12 cellular contexts compared by ENCODE assay signal in the genomic region with DNA sequence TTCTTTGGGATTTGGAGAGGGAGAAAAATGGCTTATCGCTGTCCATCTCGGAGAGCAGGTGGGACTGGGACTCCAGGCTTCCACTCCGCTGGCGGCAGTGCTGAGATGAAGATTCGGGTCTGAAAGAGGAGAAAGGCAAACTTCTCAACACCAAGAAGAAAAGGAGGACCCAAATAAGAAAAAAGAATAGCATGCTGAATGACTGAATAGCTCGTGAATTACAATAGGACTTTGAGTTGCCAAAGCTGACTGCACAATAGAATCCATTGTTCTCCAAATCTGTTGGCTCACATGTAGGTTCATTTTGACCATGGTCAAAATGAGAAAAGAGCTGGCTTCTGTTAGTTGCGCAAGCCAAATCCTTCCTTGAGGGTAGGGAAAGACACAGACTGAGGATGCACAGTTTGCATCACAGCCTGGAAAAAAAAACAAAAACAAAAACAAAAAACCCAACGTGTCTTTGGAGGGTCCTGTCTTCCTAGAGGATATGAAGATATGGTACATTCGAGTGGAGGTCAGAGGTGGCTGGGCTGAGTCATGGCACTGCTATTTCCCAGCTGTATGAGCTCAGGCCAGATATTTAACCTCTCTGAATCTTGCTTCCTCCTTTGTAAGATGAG. TPM values are rescaled to one million over a fixed set of nuclear protein-coding genes. Genes with fewer than 3 reads are reported as not detected.
DNase-seq lines count a peak whose midpoint lies in the region; ATAC-seq, FAIRE-seq and TF ChIP-seq lines count a peak whose summit lies in the region.
"Had no signal": no experiment of that assay in that cellular context is flagged by ENCODE, and none has a peak within 500 bp of the region (broad histone marks: within the 10 kb centered on the region; RNA-seq: fewer than 3 reads in every experiment).

No MANE protein-coding gene starts in this region.

- H3K9ac ChIP-seq in PC-3 (ENCODE audit: low read length) = no peak overlapping the region
- H3K9ac ChIP-seq in endothelial cell of umbilical vein (replicated peaks; ENCODE audit: extremely low read depth, insufficient read depth, low read length) = peak overlapping the region; percentile 65
- H3K9ac ChIP-seq: BLaER1 had no signal

- peaks cover 18% of the 10 kb centered on the region for H3K4me1 Mint-ChIP-seq in activated CD8-positive, alpha-beta T cell treated with anti-CD3 and anti-CD28 coated beads for 36 hours (ENCODE audit: low read depth)

- peaks cover 2% of the 10 kb centered on the region for H3F3A ChIP-seq in PC-3 (ENCODE audit: low read length, unreplicated experiment)

- FAIRE-seq in endothelial cell of umbilical vein (lab: Jason Lieb, UNC) = peak; percentile 95

- no peaks in the 10 kb centered on the region for H3K9me3 Mint-ChIP-seq in activated CD8-positive, alpha-beta T cell treated with anti-CD3 and anti-CD28 coated beads for 36 hours
- H3K9me3 Mint-ChIP-seq: naive thymus-derived CD4-positive, alpha-beta T cell had no signal

- H3K4me3 ChIP-seq in PC-3 (ENCODE audit: low read length) = no peak overlapping the region
- no peak overlapping the region for H3K4me3 ChIP-seq in endothelial cell of umbilical vein (replicated peaks in 1 of 3; ENCODE audit: insufficient read depth in 1 of 3, low read depth in 1 of 3, low read length in 3 of 3)
- H3K4me3 ChIP-seq in mesodermal cell (ENCODE audit: extremely low read depth, insufficient read depth, low read length, poor library complexity, severe bottlenecking) = no peak overlapping the region
- H3K4me3 ChIP-seq: BLaER1, coronary artery had no signal

- H3K9me1 ChIP-seq in endothelial cell of umbilical vein (replicated peaks; ENCODE audit: control insufficient read depth, extremely low read depth, insufficient read depth, low read length) = no peaks in the 10 kb centered on the region

- TF ChIP-seq POLR2A in endothelial cell of umbilical vein (IDR thresholded peaks at IDR 0.05; ENCODE audit: low read depth, low read length) = peak; percentile 31

- CTCF ChIA-PET in PC-3 (lab: Charles Lee) (no interaction called here), endothelial cell of umbilical vein (lab: Charles Lee) (interaction anchor here (0.6 to 2.6 kb wide), 16 partner anchors 8 to 239 kb away, joined by 3 to 18 read pairs (median 4); no protein-coding TSS in a partner anchor)
- CTCF ChIA-PET in activated CD8-positive, alpha-beta T cell treated with anti-CD3 and anti-CD28 coated beads for 36 hours (lab: Charles Lee) = interaction anchor here (1.1 to 2.5 kb wide), 6 partner anchors 10 to 228 kb away, joined by 3 to 14 read pairs (median 4); no protein-coding TSS in a partner anchor

- H3K36me3 ChIP-seq in PC-3 (ENCODE audit: low read depth, low read length) = no peaks in the 10 kb centered on the region; the same call in 1 of the 2 replicates
- H3K36me3 ChIP-seq in endothelial cell of umbilical vein (ENCODE audit: control insufficient read depth in 2 of 2, extremely low read depth in 1 of 2, insufficient read depth in 2 of 2, low read length in 2 of 2) = peaks cover 23 to 28% of the 10 kb centered on the region in 2 experiments
- peaks cover 80% of the 10 kb centered on the region for H3K36me3 ChIP-seq in mesodermal cell (ENCODE audit: control insufficient read depth, insufficient read depth, low read length)
- H3K36me3 ChIP-seq: WERI-Rb-1 had no signal

- DNase-seq in AG08395 (ENCODE audit: low spot score) (peak; percentile 31), PC-3 (peak; percentile 48), endothelial cell of umbilical vein (ENCODE audit: low read depth, low spot score) (peak; percentile 98)
- no peak for DNase-seq in activated CD8-positive, alpha-beta T cell treated with anti-CD3 and anti-CD28 coated beads for 36 hours
- DNase-seq in stimulated activated CD4-positive, alpha-beta T cell treated with anti-CD3 and anti-CD28 coated beads, Interleukin-12 subunit alpha, Interleukin-12 subunit beta, amount 100 ng/mL, for 4 hours = no peak
- DNase-seq: naive thymus-derived CD4-positive, alpha-beta T cell; WERI-Rb-1 had no signal

- peaks cover 39% of the 10 kb centered on the region for H3K4me1 ChIP-seq in PC-3 (ENCODE audit: insufficient read depth, low read length)
- H3K4me1 ChIP-seq in endothelial cell of umbilical vein (ENCODE audit: control insufficient read depth, extremely low read depth, insufficient read depth, low read length) = peaks cover 59% of the 10 kb centered on the region
- peaks cover 29% of the 10 kb centered on the region for H3K4me1 ChIP-seq in mesodermal cell (ENCODE audit: control insufficient read depth, insufficient read depth, low read length, poor library complexity, severe bottlenecking)
- H3K4me1 ChIP-seq: BLaER1 had no signal

- BruUV-seq in PC-3 (replicated peaks; lab: Mats Ljungman, UMichigan) (no TSS peak), endothelial cell of umbilical vein (replicated peaks; lab: Mats Ljungman, UMichigan) (no TSS peak)

- intact Hi-C loops in PC-3 (cut with micrococcal nuclease) = loop anchor here (1.0 kb wide), 1 partner anchor 19 kb away; no protein-coding TSS in a partner anchor
- intact Hi-C loops in endothelial cell of umbilical vein (cut with micrococcal nuclease) = loop anchor here (1.0 to 2.0 kb wide), 6 partner anchors 7 to 108 kb away; no protein-coding TSS in a partner anchor
- intact Hi-C loops in activated CD8-positive, alpha-beta T cell treated with anti-CD3 and anti-CD28 coated beads for 36 hours (cut with micrococcal nuclease) = no loop called here

- H2AFZ ChIP-seq in PC-3 (ENCODE audit: low read length) (no peak overlapping the region), endothelial cell of umbilical vein (ENCODE audit: low read depth, low read length) (no peak overlapping the region)

- TF ChIP-seq CTCF in PC-3 (conservative IDR thresholded peaks at IDR 0.05; ENCODE audit: low read depth, low read length) (no peak), endothelial cell of umbilical vein (IDR thresholded peaks at IDR 0.05; ENCODE audit: extremely low read depth in 1 of 2, insufficient read depth in 1 of 2, low read depth in 1 of 2, low read length in 2 of 2) (no peak)
- TF ChIP-seq CTCF in activated CD8-positive, alpha-beta T cell treated with anti-CD3 and anti-CD28 coated beads for 36 hours (IDR thresholded peaks at IDR 0.05) = no peak

- H3K27ac ChIP-seq in PC-3 (ENCODE audit: low read length) = no peak overlapping the region
- H3K27ac ChIP-seq in endothelial cell of umbilical vein (ENCODE audit: insufficient read depth, low read depth, low read length) = peak overlapping the region; percentile 93
- peak overlapping the region; percentile 95 for H3K27ac ChIP-seq in mesodermal cell (ENCODE audit: low read depth, low read length, severe bottlenecking)
- H3K27ac ChIP-seq: BLaER1, coronary artery, WERI-Rb-1 had no signal

- H3K9me3 ChIP-seq in PC-3 (ENCODE audit: low read length) = no peaks in the 10 kb centered on the region
- no peaks in the 10 kb centered on the region for H3K9me3 ChIP-seq in endothelial cell of umbilical vein (replicated peaks; ENCODE audit: control insufficient read depth, insufficient read depth, low read length)
- no peaks in the 10 kb centered on the region for H3K9me3 ChIP-seq in mesodermal cell (ENCODE audit: control insufficient read depth, low read length)
- H3K9me3 ChIP-seq: BLaER1 had no signal

- H4K20me1 ChIP-seq in PC-3 (ENCODE audit: low read length) (no peaks in the 10 kb centered on the region), endothelial cell of umbilical vein (replicated peaks; ENCODE audit: control insufficient read depth, extremely low read depth, insufficient read depth, low read length) (no peaks in the 10 kb centered on the region)

- WGBS in mesodermal cell (ENCODE audit: insufficient coverage in 2 of 2), 2 experiments = 86 to 96% methylated on average over 2 to 4 of the region's 9 CpGs

- no peak overlapping the region for H3K4me3 Mint-ChIP-seq in activated CD8-positive, alpha-beta T cell treated with anti-CD3 and anti-CD28 coated beads for 36 hours
- H3K4me3 Mint-ChIP-seq: naive thymus-derived CD4-positive, alpha-beta T cell had no signal

- POLR2A ChIA-PET in PC-3 (lab: Charles Lee; ENCODE audit: unreplicated experiment) = no interaction called here
- POLR2A ChIA-PET in endothelial cell of umbilical vein (lab: Charles Lee) = interaction anchor here (0.6 to 1.3 kb wide), 3 partner anchors 31 to 95 kb away, joined by 3 to 5 read pairs (median 4); no protein-coding TSS in a partner anchor
- POLR2A ChIA-PET in activated CD8-positive, alpha-beta T cell treated with anti-CD3 and anti-CD28 coated beads for 36 hours (lab: Charles Lee) = interaction anchor here (1.1 kb wide), 1 partner anchor 12 kb away, joined by 4 read pairs; no protein-coding TSS in a partner anchor

- no peak overlapping the region for H3K27ac Mint-ChIP-seq in activated CD8-positive, alpha-beta T cell treated with anti-CD3 and anti-CD28 coated beads for 36 hours

- H3K4me2 ChIP-seq in PC-3 (ENCODE audit: low read length) = no peak overlapping the region; the same call in 1 of the 2 replicates
- peak overlapping the region; percentile 77 for H3K4me2 ChIP-seq in endothelial cell of umbilical vein (ENCODE audit: insufficient read depth, low read length)
- H3K4me2 ChIP-seq: BLaER1 had no signal

- ATAC-seq in PC-3 (peak; percentile 52), GM21515 (IDR thresholded peaks at IDR 0.05; ENCODE audit: unreplicated experiment) (no peak), GM21423 (IDR thresholded peaks at IDR 0.05; ENCODE audit: unreplicated experiment) (no peak)
- no peak for ATAC-seq in activated CD8-positive, alpha-beta T cell treated with anti-CD3 and anti-CD28 coated beads for 36 hours
- ATAC-seq: naive thymus-derived CD4-positive, alpha-beta T cell had no signal

- H3K27me3 ChIP-seq in PC-3 (ENCODE audit: low read length) (no peaks in the 10 kb centered on the region), endothelial cell of umbilical vein (ENCODE audit: control insufficient read depth in 2 of 2, insufficient read depth in 2 of 2, low read length in 2 of 2) (no peaks in the 10 kb centered on the region)
- H3K27me3 ChIP-seq: BLaER1 had no signal

- H3K27me3 Mint-ChIP-seq in activated CD8-positive, alpha-beta T cell treated with anti-CD3 and anti-CD28 coated beads for 36 hours = no peaks in the 10 kb centered on the region
- H3K27me3 Mint-ChIP-seq: naive thymus-derived CD4-positive, alpha-beta T cell had no signal

- no peaks in the 10 kb centered on the region for H3K79me2 ChIP-seq in PC-3 (ENCODE audit: low read length)
- peaks cover 17% of the 10 kb centered on the region for H3K79me2 ChIP-seq in endothelial cell of umbilical vein (ENCODE audit: control insufficient read depth, insufficient read depth, low read length)

- dilution Hi-C loops in endothelial cell of umbilical vein (cut with MboI; ENCODE audit: extremely low pct_ligation_motif_present, low sequenced_read_pairs) = no loop called here

- peaks cover 39% of the 10 kb centered on the region for H3K36me3 Mint-ChIP-seq in activated CD8-positive, alpha-beta T cell treated with anti-CD3 and anti-CD28 coated beads for 36 hours (ENCODE audit: low read depth)

- H3K9me2 ChIP-seq in PC-3 (replicated peaks; ENCODE audit: low read length) = no peaks in the 10 kb centered on the region

RNA-seq across cellular contexts. Expression of a gene that starts 59.3 kb away (rescaled TPM):
- total RNA-seq in PC-3 (2014; rRNA removed) (not detected in 2 replicates), endothelial cell of umbilical vein (not detected in 2 replicates)
- polyA plus RNA-seq in endothelial cell of umbilical vein = not detected in 2 replicates
- polyA plus RNA-seq in endothelial cell of umbilical vein (2011; cell fraction: cytosol; rRNA removed) = not detected in 2 replicates
- polyA plus RNA-seq in endothelial cell of umbilical vein (2011; cell fraction: nucleus; rRNA removed) = not detected in 2 replicates
- 0.04 and 0.05 TPM in 2 replicates for polyA plus RNA-seq in endothelial cell of umbilical vein (2012)
- polyA minus RNA-seq in endothelial cell of umbilical vein = not detected in 2 replicates
- polyA minus RNA-seq in endothelial cell of umbilical vein (2011; cell fraction: cytosol; rRNA and poly(A)+ RNA removed) = not detected
- not detected in 2 replicates for polyA minus RNA-seq in endothelial cell of umbilical vein (2011; cell fraction: nucleus; rRNA and poly(A)+ RNA removed)
- not detected for polyA plus RNA-seq in mesodermal cell (2013, experiment 1 of 2)
- not detected for polyA plus RNA-seq in mesodermal cell (2013, experiment 2 of 2)
- not detected for total RNA-seq in activated CD8-positive, alpha-beta T cell treated with anti-CD3 and anti-CD28 coated beads for 36 hours
- total RNA-seq: naive thymus-derived CD4-positive, alpha-beta T cell had no signal

Comparison
In these comparisons a context has a peak if more than half of its experiments do, and no peak if none do; other contexts are left out.
1. DNase-seq: peak in AG08395 (single experiment), PC-3 (single experiment) and endothelial cell of umbilical vein (single experiment); none in activated CD8-positive, alpha-beta T cell treated with anti-CD3 and anti-CD28 coated beads for 36 hours (single experiment) and stimulated activated CD4-positive, alpha-beta T cell treated with anti-CD3 and anti-CD28 coated beads, Interleukin-12 subunit alpha, Interleukin-12 subunit beta, amount 100 ng/mL, for 4 hours (single experiment).